In genomic region chr1:55594701-55595100, GRCh38 we compare ENCODE assay signal across 20 cellular contexts.
A peak's percentile ranks its signal among the peaks of the same experiment; 100 is the strongest.
DNase-seq lines count a peak whose midpoint lies in the region; ATAC-seq and TF ChIP-seq lines count a peak whose summit lies in the region.
"Had no signal": no experiment of that assay in that cellular context is flagged by ENCODE, and none has a peak within 500 bp of the region (broad histone marks: within the 10 kb centered on the region; RNA-seq: fewer than 3 reads in every experiment).

No MANE protein-coding gene starts in this region.

- H2BK120ac ChIP-seq in IMR-90 (ENCODE audit: low read depth, low read length): no peak overlapping the region
- no peak overlapping the region for H2BK120ac ChIP-seq in trophoblast cell (ENCODE audit: insufficient read depth, low read length, poor library complexity)

- peak overlapping the region; percentile 11 for H2AK9ac ChIP-seq in IMR-90 (replicated peaks; ENCODE audit: low read depth, low read length, poor library complexity)

- peaks cover 35% of the 10 kb centered on the region for H3K4me1 Mint-ChIP-seq in nephron
- H3K4me1 Mint-ChIP-seq: B cell; CD4-positive, CD25-positive, alpha-beta regulatory T cell had no signal

- no peak overlapping the region for H3K14ac ChIP-seq in IMR-90 (replicated peaks; ENCODE audit: low read depth, low read length)
- no peak overlapping the region for H3K14ac ChIP-seq in trophoblast cell (ENCODE audit: low read length)

- no peak for TF ChIP-seq CTCF in IMR-90 (conservative IDR thresholded peaks at IDR 0.05; ENCODE audit: low read depth, low read length)
- no peak for TF ChIP-seq CTCF in nephron (IDR thresholded peaks at IDR 0.05; ENCODE audit: unreplicated experiment in 3 of 3)
- TF ChIP-seq CTCF in tibial artery (IDR thresholded peaks at IDR 0.05): no peak
- TF ChIP-seq CTCF in upper lobe of left lung (IDR thresholded peaks at IDR 0.05): no peak

- CTCF ChIA-PET in IMR-90 (lab: Yijun Ruan, JAX): no interaction called here

- H3K9me3 ChIP-seq in IMR-90 (ENCODE audit: control insufficient read depth, insufficient read depth, low read length) (no peaks in the 10 kb centered on the region), trophoblast cell (ENCODE audit: insufficient read depth, low read depth, low read length) (peaks cover 2% of the 10 kb centered on the region), tibial artery (no peaks in the 10 kb centered on the region), upper lobe of left lung (no peaks in the 10 kb centered on the region)
- H3K9me3 ChIP-seq: Caco-2 had no signal

- no peak for ATAC-seq in IMR-90 (ENCODE audit: low read depth)
- ATAC-seq in upper lobe of left lung (ENCODE audit: low FRiP score in 2 of 2): no peak
- ATAC-seq: CD8-positive, alpha-beta T cell; GM12878 had no signal

- H3K4me3 ChIP-seq in IMR-90 (ENCODE audit: insufficient read depth, low read depth, low read length) (no peak overlapping the region), trophoblast cell (ENCODE audit: low read depth, low read length) (no peak overlapping the region), tibial artery (no peak overlapping the region), upper lobe of left lung (no peak overlapping the region)
- H3K4me3 ChIP-seq: BLaER1, GM12878, GM23248 had no signal

- peaks cover 3% of the 10 kb centered on the region for H3K36me3 Mint-ChIP-seq in nephron (ENCODE audit: low read depth)
- H3K36me3 Mint-ChIP-seq: CD4-positive, CD25-positive, alpha-beta regulatory T cell; CD8-positive, alpha-beta T cell had no signal

- in situ Hi-C loops in IMR-90 (cut with MboI; ENCODE audit: low sequenced_read_pairs): no loop called here

- H3K4me2 ChIP-seq in IMR-90 (ENCODE audit: low read depth, low read length) (no peak overlapping the region), trophoblast cell (ENCODE audit: low read length) (no peak overlapping the region)
- H3K4me2 ChIP-seq: BLaER1 had no signal

- no peak overlapping the region for H3K9ac ChIP-seq in IMR-90 (ENCODE audit: low read depth, low read length)
- H3K9ac ChIP-seq in trophoblast cell (ENCODE audit: low read length): no peak overlapping the region
- H3K9ac ChIP-seq: BLaER1, GM23248 had no signal

- H3K27me3 ChIP-seq in IMR-90 (ENCODE audit: control insufficient read depth, insufficient read depth, low read length) (no peaks in the 10 kb centered on the region), trophoblast cell (ENCODE audit: insufficient read depth, low read length) (no peaks in the 10 kb centered on the region), tibial artery (no peaks in the 10 kb centered on the region), upper lobe of left lung (no peaks in the 10 kb centered on the region)
- H3K27me3 ChIP-seq: BLaER1 had no signal

- dilution Hi-C loops in IMR-90 (cut with HindIII; ENCODE audit: low sequenced_read_pairs, unreplicated experiment): no loop called here

- TF ChIP-seq RAD21 in IMR-90 (IDR thresholded peaks at IDR 0.05; ENCODE audit: low read length): no peak

- no peaks in the 10 kb centered on the region for H3K79me2 ChIP-seq in trophoblast cell (ENCODE audit: control insufficient read depth, insufficient read depth, low read length, poor library complexity)

- H3K9me3 Mint-ChIP-seq in nephron: peaks cover 10% of the 10 kb centered on the region

- H4K12ac ChIP-seq in trophoblast cell (ENCODE audit: low read depth, low read length): no peak overlapping the region

- no peak for TF ChIP-seq EP300 in upper lobe of left lung (IDR thresholded peaks at IDR 0.05)

- H3K23ac ChIP-seq in IMR-90 (ENCODE audit: low read depth, low read length): no peak overlapping the region
- H3K23ac ChIP-seq in trophoblast cell (ENCODE audit: low read length): no peak overlapping the region

- BruUV-seq in IMR-90 (replicated peaks; lab: Mats Ljungman, UMichigan): no TSS peak

- H3K4me1 ChIP-seq in IMR-90 (ENCODE audit: control insufficient read depth, insufficient read depth, low read length) (no peaks in the 10 kb centered on the region; the same call in 1 of the 2 replicates), trophoblast cell (ENCODE audit: control insufficient read depth in 1 of 2, insufficient read depth in 2 of 2, low read length in 2 of 2) (no peaks in the 10 kb centered on the region), tibial artery (peaks cover 0 to 34% (median 15%) of the 10 kb centered on the region in 4 donors), upper lobe of left lung (peaks cover 0 to 5% (median 0%) of the 10 kb centered on the region in 4 donors)
- H3K4me1 ChIP-seq: BLaER1, Caco-2 had no signal

- intact Hi-C loops in IMR-90 (cut with micrococcal nuclease) (loop anchor here (5.0 kb wide), 1 partner anchor 47 kb away; no protein-coding TSS in a partner anchor), tibial artery (cut with DNase I; ENCODE audit: low total_unique reads) (no loop called here)

- H4K20me1 ChIP-seq in IMR-90 (ENCODE audit: insufficient read depth, low read length): no peaks in the 10 kb centered on the region
- H4K20me1 ChIP-seq: BLaER1 had no signal

- 92% methylated on average over 4 of the region's 4 CpGs; no CpG with 5 or more reads in 1 of the 2 experiments for WGBS in IMR-90 (ENCODE audit: extremely low coverage in 2 of 2, insufficient read length in 1 of 2), 2 experiments
- no CpG with 5 or more reads among the region's 4 CpGs for WGBS in trophoblast cell (ENCODE audit: extremely low coverage, insufficient coverage, insufficient read length)
- WGBS in upper lobe of left lung, 2 donors: 84 to 85% methylated on average over 4 of the region's 4 CpGs

- no peak overlapping the region; the same call in 1 of the 2 replicates for H4K5ac ChIP-seq in IMR-90 (ENCODE audit: low read depth, low read length)

- POLR2A ChIA-PET in IMR-90 (lab: Charles Lee; ENCODE audit: unreplicated experiment): no interaction called here

- H2AK5ac ChIP-seq in IMR-90 (ENCODE audit: low read depth, low read length) (no peak overlapping the region; the same call in 1 of the 2 replicates), trophoblast cell (ENCODE audit: low read length) (no peak overlapping the region)

- no peak overlapping the region for H2BK20ac ChIP-seq in IMR-90 (ENCODE audit: low read depth, low read length)

- peaks cover 4% of the 10 kb centered on the region; the same call in 1 of the 2 replicates for H3K9me1 ChIP-seq in IMR-90 (ENCODE audit: insufficient read depth, low read length)

- peak overlapping the region in 2 of 3 experiments; percentile 47 to 58 for H3K27ac Mint-ChIP-seq in nephron
- H3K27ac Mint-ChIP-seq: B cell; CD4-positive, CD25-positive, alpha-beta regulatory T cell; CD8-positive, alpha-beta T cell had no signal

- H4K8ac ChIP-seq in IMR-90 (ENCODE audit: low read depth in 2 of 2, low read length in 2 of 2) (no peak overlapping the region), trophoblast cell (ENCODE audit: low read depth, low read length) (peak overlapping the region; percentile 62)

- H3K27ac ChIP-seq in IMR-90 (ENCODE audit: insufficient read depth, low read length) (no peak overlapping the region), trophoblast cell (ENCODE audit: low read depth, low read length) (no peak overlapping the region), tibial artery (no peak overlapping the region), upper lobe of left lung (no peak overlapping the region)
- H3K27ac ChIP-seq: 22Rv1, BLaER1, C4-2B, GM23248 had no signal

- no peak overlapping the region for H3K18ac ChIP-seq in IMR-90 (ENCODE audit: low read depth, low read length)
- no peak overlapping the region for H3K18ac ChIP-seq in trophoblast cell (ENCODE audit: low read length)

- DNase-seq in IMR-90 (no peak), trophoblast cell (no peak), tibial artery (no peak), upper lobe of left lung (no peak), NCI-H345 (lab: John Stamatoyannopoulos, UW) (no peak)
- DNase-seq: Caco-2; CD4-positive, CD25-positive, alpha-beta regulatory T cell; CD8-positive, alpha-beta T cell; DMS153; DND-41; GDM1; GM23248; H7; HCEC 1CT had no signal

- H3K27me3 Mint-ChIP-seq in nephron (ENCODE audit: low read depth): peaks cover 5% of the 10 kb centered on the region

- H3K56ac ChIP-seq in IMR-90 (ENCODE audit: extremely low read depth, insufficient read depth, low read length): no peak overlapping the region

- H2BK12ac ChIP-seq in trophoblast cell (ENCODE audit: low read length): no peak overlapping the region

- H3K79me1 ChIP-seq in IMR-90 (ENCODE audit: low read depth in 1 of 2, low read length in 2 of 2) (no peaks in the 10 kb centered on the region), trophoblast cell (ENCODE audit: low read length) (no peaks in the 10 kb centered on the region)

- H2AFZ ChIP-seq in IMR-90 (replicated peaks; ENCODE audit: low read length, poor library complexity): no peak overlapping the region
- H2AFZ ChIP-seq in trophoblast cell (ENCODE audit: insufficient read depth, low read length, poor library complexity): no peak overlapping the region
- H2AFZ ChIP-seq: GM23248 had no signal

- no peak overlapping the region for H3K4ac ChIP-seq in IMR-90 (ENCODE audit: low read depth, low read length)
- H3K4ac ChIP-seq in trophoblast cell (ENCODE audit: low read depth, low read length): no peak overlapping the region

- no peaks in the 10 kb centered on the region for H3K36me3 ChIP-seq in IMR-90 (ENCODE audit: control insufficient read depth, insufficient read depth, low read length)
- no peaks in the 10 kb centered on the region for H3K36me3 ChIP-seq in trophoblast cell (ENCODE audit: control insufficient read depth in 1 of 2, insufficient read depth in 2 of 2, low read length in 2 of 2)
- no peaks in the 10 kb centered on the region for H3K36me3 ChIP-seq in tibial artery
- H3K36me3 ChIP-seq in upper lobe of left lung: no peaks in the 10 kb centered on the region
- H3K36me3 ChIP-seq: BLaER1 had no signal

- TF ChIP-seq POLR2A in IMR-90 (IDR thresholded peaks at IDR 0.05; ENCODE audit: low read depth, low read length) (no peak), upper lobe of left lung (IDR thresholded peaks at IDR 0.05) (no peak)

- H2BK5ac ChIP-seq in IMR-90 (ENCODE audit: low read depth, low read length, poor library complexity, severe bottlenecking) (no peak overlapping the region), trophoblast cell (ENCODE audit: low read depth, low read length, poor library complexity) (no peak overlapping the region)

- H4K91ac ChIP-seq in IMR-90 (ENCODE audit: insufficient read depth, low read depth, low read length) (no peak overlapping the region), trophoblast cell (ENCODE audit: low read depth, low read length) (no peak overlapping the region)

- no peak overlapping the region for H2BK15ac ChIP-seq in IMR-90 (ENCODE audit: low read depth, low read length)

- H3K4me3 Mint-ChIP-seq in nephron: no peak overlapping the region
- H3K4me3 Mint-ChIP-seq: B cell; CD4-positive, CD25-positive, alpha-beta regulatory T cell; CD8-positive, alpha-beta T cell had no signal

TF ChIP-seq in IMR-90, 13 proteins besides CTCF, POLR2A, EP300 and RAD21 (continues in another document):
- TF ChIP-seq CEBPB (IDR thresholded peaks at IDR 0.05; ENCODE audit: low read depth, low read length): no peak
- TF ChIP-seq MAFK (IDR thresholded peaks at IDR 0.05; ENCODE audit: low read depth, low read length): no peak
- no peak for TF ChIP-seq RFX5 (IDR thresholded peaks at IDR 0.05; ENCODE audit: low read depth, low read length)
- no peak for TF ChIP-seq SMC3 (IDR thresholded peaks at IDR 0.05; ENCODE audit: low read depth, low read length)
- TF ChIP-seq CHD1 (IDR thresholded peaks at IDR 0.05; ENCODE audit: low read depth, low read length): no peak
- TF ChIP-seq BHLHE40 (IDR thresholded peaks at IDR 0.05; ENCODE audit: low read depth, low read length): no peak
